In the genomic region with DNA sequence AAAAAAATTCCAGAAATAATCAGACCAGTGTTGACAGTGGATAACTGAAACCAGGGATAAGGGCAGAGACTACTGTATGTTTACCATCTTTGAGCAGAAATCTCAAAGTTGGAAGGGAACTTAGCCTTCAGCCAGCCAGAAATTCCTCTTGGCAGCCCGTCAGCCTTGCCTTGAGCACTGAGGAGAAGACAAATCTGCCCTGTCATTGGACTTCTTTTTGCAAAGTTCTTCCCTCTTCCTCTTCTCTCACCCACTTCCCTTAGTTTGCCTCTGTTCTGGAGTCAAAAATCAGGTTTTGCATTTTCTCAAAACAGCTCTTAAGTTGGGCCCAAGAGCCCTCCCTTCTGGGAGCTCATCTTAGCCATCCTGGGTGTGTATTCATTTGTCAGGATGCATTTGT, we compare ENCODE assay signal across 2 cellular contexts.
TF ChIP-seq lines count a peak whose summit lies in the region.

No MANE protein-coding gene starts in this region.

TF ChIP-seq in SK-N-SH treated with all-trans-retinoic acid at 6 μM for 48 hours, 23 proteins besides CTCF, POLR2A, EP300 and RAD21 (continued from another document):
- TF ChIP-seq, protein P1, sequence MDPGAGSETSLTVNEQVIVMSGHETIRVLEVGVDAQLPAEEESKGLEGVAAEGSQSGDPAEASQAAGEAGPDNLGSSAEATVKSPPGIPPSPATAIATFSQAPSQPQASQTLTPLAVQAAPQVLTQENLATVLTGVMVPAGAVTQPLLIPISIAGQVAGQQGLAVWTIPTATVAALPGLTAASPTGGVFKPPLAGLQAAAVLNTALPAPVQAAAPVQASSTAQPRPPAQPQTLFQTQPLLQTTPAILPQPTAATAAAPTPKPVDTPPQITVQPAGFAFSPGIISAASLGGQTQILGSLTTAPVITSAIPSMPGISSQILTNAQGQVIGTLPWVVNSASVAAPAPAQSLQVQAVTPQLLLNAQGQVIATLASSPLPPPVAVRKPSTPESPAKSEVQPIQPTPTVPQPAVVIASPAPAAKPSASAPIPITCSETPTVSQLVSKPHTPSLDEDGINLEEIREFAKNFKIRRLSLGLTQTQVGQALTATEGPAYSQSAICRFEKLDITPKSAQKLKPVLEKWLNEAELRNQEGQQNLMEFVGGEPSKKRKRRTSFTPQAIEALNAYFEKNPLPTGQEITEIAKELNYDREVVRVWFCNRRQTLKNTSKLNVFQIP (CRISPR knock-in tag; IDR thresholded peaks at IDR 0.05; ENCODE audit: borderline replicate concordance, low read depth): no peak
- TF ChIP-seq ESRRG (CRISPR knock-in tag; IDR thresholded peaks at IDR 0.05) (no peak), ZNF70 (CRISPR knock-in tag; IDR thresholded peaks at IDR 0.05) (no peak), SNAI2 (CRISPR knock-in tag; IDR thresholded peaks at IDR 0.05) (no peak), ZFP3 (CRISPR knock-in tag; IDR thresholded peaks at IDR 0.05) (no peak), PPARA (CRISPR knock-in tag; IDR thresholded peaks at IDR 0.05; ENCODE audit: borderline replicate concordance) (no peak), CSDC2 (CRISPR knock-in tag; IDR thresholded peaks at IDR 0.05) (no peak), RARB (CRISPR knock-in tag; IDR thresholded peaks at IDR 0.05) (no peak), BACH2 (CRISPR knock-in tag; IDR thresholded peaks at IDR 0.05; ENCODE audit: borderline replicate concordance) (no peak), ZNF565 (CRISPR knock-in tag; conservative IDR thresholded peaks at IDR 0.05; ENCODE audit: low read depth) (no peak), ZNF8 (CRISPR knock-in tag; IDR thresholded peaks at IDR 0.05) (no peak)
- TF ChIP-seq, protein P2, sequence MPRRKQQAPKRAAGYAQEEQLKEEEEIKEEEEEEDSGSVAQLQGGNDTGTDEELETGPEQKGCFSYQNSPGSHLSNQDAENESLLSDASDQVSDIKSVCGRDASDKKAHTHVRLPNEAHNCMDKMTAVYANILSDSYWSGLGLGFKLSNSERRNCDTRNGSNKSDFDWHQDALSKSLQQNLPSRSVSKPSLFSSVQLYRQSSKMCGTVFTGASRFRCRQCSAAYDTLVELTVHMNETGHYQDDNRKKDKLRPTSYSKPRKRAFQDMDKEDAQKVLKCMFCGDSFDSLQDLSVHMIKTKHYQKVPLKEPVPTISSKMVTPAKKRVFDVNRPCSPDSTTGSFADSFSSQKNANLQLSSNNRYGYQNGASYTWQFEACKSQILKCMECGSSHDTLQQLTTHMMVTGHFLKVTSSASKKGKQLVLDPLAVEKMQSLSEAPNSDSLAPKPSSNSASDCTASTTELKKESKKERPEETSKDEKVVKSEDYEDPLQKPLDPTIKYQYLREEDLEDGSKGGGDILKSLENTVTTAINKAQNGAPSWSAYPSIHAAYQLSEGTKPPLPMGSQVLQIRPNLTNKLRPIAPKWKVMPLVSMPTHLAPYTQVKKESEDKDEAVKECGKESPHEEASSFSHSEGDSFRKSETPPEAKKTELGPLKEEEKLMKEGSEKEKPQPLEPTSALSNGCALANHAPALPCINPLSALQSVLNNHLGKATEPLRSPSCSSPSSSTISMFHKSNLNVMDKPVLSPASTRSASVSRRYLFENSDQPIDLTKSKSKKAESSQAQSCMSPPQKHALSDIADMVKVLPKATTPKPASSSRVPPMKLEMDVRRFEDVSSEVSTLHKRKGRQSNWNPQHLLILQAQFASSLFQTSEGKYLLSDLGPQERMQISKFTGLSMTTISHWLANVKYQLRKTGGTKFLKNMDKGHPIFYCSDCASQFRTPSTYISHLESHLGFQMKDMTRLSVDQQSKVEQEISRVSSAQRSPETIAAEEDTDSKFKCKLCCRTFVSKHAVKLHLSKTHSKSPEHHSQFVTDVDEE (CRISPR knock-in tag; IDR thresholded peaks at IDR 0.05): no peak

TF ChIP-seq in SK-N-SH, 30 proteins besides CTCF, POLR2A, EP300 and RAD21 (continued from another document):
- TF ChIP-seq RCOR1 (IDR thresholded peaks at IDR 0.05; ENCODE audit: low read length) (no peak), FOXM1 (IDR thresholded peaks at IDR 0.05; ENCODE audit: low read depth) (no peak), SIN3A (IDR thresholded peaks at IDR 0.05; ENCODE audit: borderline replicate concordance, low read depth, low read length) (no peak), MEF2A (IDR thresholded peaks at IDR 0.05; ENCODE audit: borderline replicate concordance, low read depth) (no peak), EZH2phosphoT487 (IDR thresholded peaks at IDR 0.05; ENCODE audit: borderline replicate concordance, low read depth) (no peak), POLR2AphosphoS5 (IDR thresholded peaks at IDR 0.05; ENCODE audit: low read depth, low read length) (no peak), FOXJ3 (CRISPR knock-in tag; IDR thresholded peaks at IDR 0.05) (no peak), NRF1 (IDR thresholded peaks at IDR 0.05; ENCODE audit: low read depth, low read length) (no peak), TEAD4 (IDR thresholded peaks at IDR 0.05; ENCODE audit: borderline replicate concordance, insufficient read depth) (no peak), RXRA (IDR thresholded peaks at IDR 0.05; ENCODE audit: borderline replicate concordance, low read depth) (no peak), CHD2 (IDR thresholded peaks at IDR 0.05; ENCODE audit: low read length, partially characterized antibody) (no peak)
- TF ChIP-seq, protein P3, sequence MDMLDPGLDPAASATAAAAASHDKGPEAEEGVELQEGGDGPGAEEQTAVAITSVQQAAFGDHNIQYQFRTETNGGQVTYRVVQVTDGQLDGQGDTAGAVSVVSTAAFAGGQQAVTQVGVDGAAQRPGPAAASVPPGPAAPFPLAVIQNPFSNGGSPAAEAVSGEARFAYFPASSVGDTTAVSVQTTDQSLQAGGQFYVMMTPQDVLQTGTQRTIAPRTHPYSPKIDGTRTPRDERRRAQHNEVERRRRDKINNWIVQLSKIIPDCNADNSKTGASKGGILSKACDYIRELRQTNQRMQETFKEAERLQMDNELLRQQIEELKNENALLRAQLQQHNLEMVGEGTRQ (IDR thresholded peaks at IDR 0.05; ENCODE audit: borderline replicate concordance, low read depth, low read length): no peak
TF ChIP-seq in SK-N-SH: peak in this region for 0.
